1 cellular context compared by ENCODE assay signal in genomic region chr16:56632160-56632847, GRCh38.
A peak's percentile ranks its signal among the peaks of the same experiment; 100 is the strongest.
TF ChIP-seq lines count a peak whose summit lies in the region.

TSS of gene MT1M (plus strand) at chr16:56632659. CDS start at chr16:56632732, 73 bp downstream.

TF ChIP-seq in HepG2, 621 proteins besides CTCF, POLR2A, EP300 and RAD21 (continued from another document and continues in another):
- TF ChIP-seq GATAD1 (CRISPR knock-in tag; IDR thresholded peaks at IDR 0.05) = 0 out of 2 replicates have a peak, but pooled peaks have one; percentile 12
- TF ChIP-seq NKX3-1 (CRISPR knock-in tag; IDR thresholded peaks at IDR 0.05) = no peak
- no peak for TF ChIP-seq TRAFD1 (CRISPR knock-in tag; IDR thresholded peaks at IDR 0.05; ENCODE audit: borderline replicate concordance)
- no peak for TF ChIP-seq PRPF4 (IDR thresholded peaks at IDR 0.05; ENCODE audit: low read depth, low read length, poor library complexity, severe bottlenecking)
- TF ChIP-seq, protein P1, sequence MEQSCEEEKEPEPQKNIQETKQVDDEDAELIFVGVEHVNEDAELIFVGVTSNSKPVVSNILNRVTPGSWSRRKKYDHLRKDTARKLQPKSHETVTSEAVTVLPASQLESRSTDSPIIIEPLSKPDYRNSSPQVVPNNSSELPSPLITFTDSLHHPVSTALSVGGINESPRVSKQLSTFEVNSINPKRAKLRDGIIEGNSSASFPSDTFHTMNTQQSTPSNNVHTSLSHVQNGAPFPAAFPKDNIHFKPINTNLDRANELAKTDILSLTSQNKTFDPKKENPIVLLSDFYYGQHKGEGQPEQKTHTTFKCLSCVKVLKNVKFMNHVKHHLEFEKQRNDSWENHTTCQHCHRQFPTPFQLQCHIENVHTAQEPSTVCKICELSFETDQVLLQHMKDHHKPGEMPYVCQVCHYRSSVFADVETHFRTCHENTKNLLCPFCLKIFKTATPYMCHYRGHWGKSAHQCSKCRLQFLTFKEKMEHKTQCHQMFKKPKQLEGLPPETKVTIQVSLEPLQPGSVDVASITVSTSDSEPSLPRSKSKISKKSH (CRISPR knock-in tag; IDR thresholded peaks at IDR 0.05; ENCODE audit: borderline replicate concordance) = 0 out of 2 replicates have a peak, but pooled peaks have one; percentile 50
- no peak for TF ChIP-seq KDM3A (CRISPR knock-in tag; IDR thresholded peaks at IDR 0.05; ENCODE audit: low read depth)
- TF ChIP-seq ZBTB20 (CRISPR knock-in tag; IDR thresholded peaks at IDR 0.05; ENCODE audit: borderline replicate concordance, low read depth) = 0 out of 2 replicates have a peak, but pooled peaks have one; percentile 24
- peak; percentile 82; the same call in 1 of the 2 replicates for TF ChIP-seq MZF1 (CRISPR knock-in tag; IDR thresholded peaks at IDR 0.05; ENCODE audit: borderline replicate concordance)
- peak; percentile 51 for TF ChIP-seq HNRNPLL (IDR thresholded peaks at IDR 0.05; ENCODE audit: low read depth, low read length, poor library complexity, severe bottlenecking)
- TF ChIP-seq, protein P2, sequence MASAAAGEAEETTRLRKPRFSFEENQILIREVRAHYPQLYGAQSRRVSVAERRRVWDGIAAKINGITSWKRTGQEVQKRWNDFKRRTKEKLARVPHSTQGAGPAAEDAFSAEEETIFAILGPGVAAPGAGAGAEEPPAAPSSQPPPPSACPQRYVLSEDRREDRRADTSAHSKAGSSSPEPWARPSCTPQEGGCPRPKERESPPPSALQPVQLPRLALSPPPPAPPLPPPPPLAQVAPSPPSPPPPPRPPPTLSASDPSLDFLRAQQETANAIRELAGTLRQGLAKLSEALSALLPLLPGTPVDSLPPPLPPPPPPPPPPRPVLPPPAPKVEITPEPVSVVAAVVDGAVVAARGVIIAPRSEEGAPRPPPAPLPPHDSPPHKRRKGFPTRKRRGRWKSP (CRISPR knock-in tag; IDR thresholded peaks at IDR 0.05) = no peak; the same call in 1 of the 2 replicates
- peak; percentile 28; the same call in 1 of the 2 replicates for TF ChIP-seq MYC (CRISPR knock-in tag; IDR thresholded peaks at IDR 0.05; ENCODE audit: borderline replicate concordance)
- TF ChIP-seq ONECUT2 (CRISPR knock-in tag; IDR thresholded peaks at IDR 0.05) = no peak
- TF ChIP-seq ZNF674 (CRISPR knock-in tag; IDR thresholded peaks at IDR 0.05; ENCODE audit: low read depth) = no peak
- TF ChIP-seq, protein P3, sequence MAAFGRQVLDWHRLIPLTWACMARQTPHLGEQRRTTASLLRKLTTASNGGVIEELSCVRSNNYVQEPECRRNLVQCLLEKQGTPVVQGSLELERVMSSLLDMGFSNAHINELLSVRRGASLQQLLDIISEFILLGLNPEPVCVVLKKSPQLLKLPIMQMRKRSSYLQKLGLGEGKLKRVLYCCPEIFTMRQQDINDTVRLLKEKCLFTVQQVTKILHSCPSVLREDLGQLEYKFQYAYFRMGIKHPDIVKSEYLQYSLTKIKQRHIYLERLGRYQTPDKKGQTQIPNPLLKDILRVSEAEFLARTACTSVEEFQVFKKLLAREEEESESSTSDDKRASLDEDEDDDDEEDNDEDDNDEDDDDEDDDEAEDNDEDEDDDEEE (CRISPR knock-in tag; IDR thresholded peaks at IDR 0.05) = no peak
- TF ChIP-seq EEA1 (CRISPR knock-in tag; IDR thresholded peaks at IDR 0.05; ENCODE audit: borderline replicate concordance) = peak; percentile 33; the same call in 1 of the 2 replicates
- no peak for TF ChIP-seq NR2F2 (IDR thresholded peaks at IDR 0.05; ENCODE audit: borderline replicate concordance, low read depth)
- 0 out of 2 replicates have a peak, but pooled peaks have one; percentile 10 for TF ChIP-seq ZNF572 (CRISPR knock-in tag; IDR thresholded peaks at IDR 0.05)
- TF ChIP-seq IRF2 (CRISPR knock-in tag; IDR thresholded peaks at IDR 0.05) = no peak
- TF ChIP-seq MBNL3 (CRISPR knock-in tag; conservative IDR thresholded peaks at IDR 0.05) = no peak
- TF ChIP-seq PHF8 (CRISPR knock-in tag; IDR thresholded peaks at IDR 0.05) = peak; percentile 26; the same call in 1 of the 2 replicates
- no peak for TF ChIP-seq ATM (IDR thresholded peaks at IDR 0.05; ENCODE audit: borderline replicate concordance)
- peak; percentile 38; the same call in 1 of the 2 replicates for TF ChIP-seq BORCS8-MEF2B (CRISPR knock-in tag; IDR thresholded peaks at IDR 0.05)
- no peak for TF ChIP-seq ZNF101 (CRISPR knock-in tag; IDR thresholded peaks at IDR 0.05; ENCODE audit: borderline replicate concordance, low read depth)
- no peak for TF ChIP-seq ZSCAN30 (CRISPR knock-in tag; IDR thresholded peaks at IDR 0.05)
- peak; percentile 14; the same call in 1 of the 2 replicates for TF ChIP-seq PITX1 (CRISPR knock-in tag; IDR thresholded peaks at IDR 0.05)
- TF ChIP-seq SRF (IDR thresholded peaks at IDR 0.05; ENCODE audit: low read depth, low read length) = no peak
- no peak for TF ChIP-seq ZNF883 (CRISPR knock-in tag; IDR thresholded peaks at IDR 0.05; ENCODE audit: not compliant biosample characterization)
- TF ChIP-seq, protein P4, sequence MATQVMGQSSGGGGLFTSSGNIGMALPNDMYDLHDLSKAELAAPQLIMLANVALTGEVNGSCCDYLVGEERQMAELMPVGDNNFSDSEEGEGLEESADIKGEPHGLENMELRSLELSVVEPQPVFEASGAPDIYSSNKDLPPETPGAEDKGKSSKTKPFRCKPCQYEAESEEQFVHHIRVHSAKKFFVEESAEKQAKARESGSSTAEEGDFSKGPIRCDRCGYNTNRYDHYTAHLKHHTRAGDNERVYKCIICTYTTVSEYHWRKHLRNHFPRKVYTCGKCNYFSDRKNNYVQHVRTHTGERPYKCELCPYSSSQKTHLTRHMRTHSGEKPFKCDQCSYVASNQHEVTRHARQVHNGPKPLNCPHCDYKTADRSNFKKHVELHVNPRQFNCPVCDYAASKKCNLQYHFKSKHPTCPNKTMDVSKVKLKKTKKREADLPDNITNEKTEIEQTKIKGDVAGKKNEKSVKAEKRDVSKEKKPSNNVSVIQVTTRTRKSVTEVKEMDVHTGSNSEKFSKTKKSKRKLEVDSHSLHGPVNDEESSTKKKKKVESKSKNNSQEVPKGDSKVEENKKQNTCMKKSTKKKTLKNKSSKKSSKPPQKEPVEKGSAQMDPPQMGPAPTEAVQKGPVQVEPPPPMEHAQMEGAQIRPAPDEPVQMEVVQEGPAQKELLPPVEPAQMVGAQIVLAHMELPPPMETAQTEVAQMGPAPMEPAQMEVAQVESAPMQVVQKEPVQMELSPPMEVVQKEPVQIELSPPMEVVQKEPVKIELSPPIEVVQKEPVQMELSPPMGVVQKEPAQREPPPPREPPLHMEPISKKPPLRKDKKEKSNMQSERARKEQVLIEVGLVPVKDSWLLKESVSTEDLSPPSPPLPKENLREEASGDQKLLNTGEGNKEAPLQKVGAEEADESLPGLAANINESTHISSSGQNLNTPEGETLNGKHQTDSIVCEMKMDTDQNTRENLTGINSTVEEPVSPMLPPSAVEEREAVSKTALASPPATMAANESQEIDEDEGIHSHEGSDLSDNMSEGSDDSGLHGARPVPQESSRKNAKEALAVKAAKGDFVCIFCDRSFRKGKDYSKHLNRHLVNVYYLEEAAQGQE (IDR thresholded peaks at IDR 0.05; ENCODE audit: borderline replicate concordance in 1 of 2, low read depth in 1 of 2, low read length in 2 of 2) = no peak
- TF ChIP-seq, protein P5, sequence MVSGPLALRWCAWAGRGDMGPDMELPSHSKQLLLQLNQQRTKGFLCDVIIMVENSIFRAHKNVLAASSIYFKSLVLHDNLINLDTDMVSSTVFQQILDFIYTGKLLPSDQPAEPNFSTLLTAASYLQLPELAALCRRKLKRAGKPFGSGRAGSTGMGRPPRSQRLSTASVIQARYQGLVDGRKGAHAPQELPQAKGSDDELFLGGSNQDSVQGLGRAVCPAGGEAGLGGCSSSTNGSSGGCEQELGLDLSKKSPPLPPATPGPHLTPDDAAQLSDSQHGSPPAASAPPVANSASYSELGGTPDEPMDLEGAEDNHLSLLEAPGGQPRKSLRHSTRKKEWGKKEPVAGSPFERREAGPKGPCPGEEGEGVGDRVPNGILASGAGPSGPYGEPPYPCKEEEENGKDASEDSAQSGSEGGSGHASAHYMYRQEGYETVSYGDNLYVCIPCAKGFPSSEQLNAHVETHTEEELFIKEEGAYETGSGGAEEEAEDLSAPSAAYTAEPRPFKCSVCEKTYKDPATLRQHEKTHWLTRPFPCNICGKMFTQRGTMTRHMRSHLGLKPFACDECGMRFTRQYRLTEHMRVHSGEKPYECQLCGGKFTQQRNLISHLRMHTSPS (CRISPR knock-in tag; IDR thresholded peaks at IDR 0.05; ENCODE audit: low read depth) = 0 out of 2 replicates have a peak, but pooled peaks have one; percentile 22
- TF ChIP-seq HNRNPH1 (optimal IDR thresholded peaks at IDR 0.05; ENCODE audit: low read depth, low read length) = no peak
- TF ChIP-seq, protein P6, sequence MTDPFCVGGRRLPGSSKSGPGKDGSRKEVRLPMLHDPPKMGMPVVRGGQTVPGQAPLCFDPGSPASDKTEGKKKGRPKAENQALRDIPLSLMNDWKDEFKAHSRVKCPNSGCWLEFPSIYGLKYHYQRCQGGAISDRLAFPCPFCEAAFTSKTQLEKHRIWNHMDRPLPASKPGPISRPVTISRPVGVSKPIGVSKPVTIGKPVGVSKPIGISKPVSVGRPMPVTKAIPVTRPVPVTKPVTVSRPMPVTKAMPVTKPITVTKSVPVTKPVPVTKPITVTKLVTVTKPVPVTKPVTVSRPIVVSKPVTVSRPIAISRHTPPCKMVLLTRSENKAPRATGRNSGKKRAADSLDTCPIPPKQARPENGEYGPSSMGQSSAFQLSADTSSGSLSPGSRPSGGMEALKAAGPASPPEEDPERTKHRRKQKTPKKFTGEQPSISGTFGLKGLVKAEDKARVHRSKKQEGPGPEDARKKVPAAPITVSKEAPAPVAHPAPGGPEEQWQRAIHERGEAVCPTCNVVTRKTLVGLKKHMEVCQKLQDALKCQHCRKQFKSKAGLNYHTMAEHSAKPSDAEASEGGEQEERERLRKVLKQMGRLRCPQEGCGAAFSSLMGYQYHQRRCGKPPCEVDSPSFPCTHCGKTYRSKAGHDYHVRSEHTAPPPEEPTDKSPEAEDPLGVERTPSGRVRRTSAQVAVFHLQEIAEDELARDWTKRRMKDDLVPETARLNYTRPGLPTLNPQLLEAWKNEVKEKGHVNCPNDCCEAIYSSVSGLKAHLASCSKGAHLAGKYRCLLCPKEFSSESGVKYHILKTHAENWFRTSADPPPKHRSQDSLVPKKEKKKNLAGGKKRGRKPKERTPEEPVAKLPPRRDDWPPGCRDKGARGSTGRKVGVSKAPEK (CRISPR knock-in tag; IDR thresholded peaks at IDR 0.05; ENCODE audit: borderline replicate concordance) = peak; percentile 86; the same call in 1 of the 2 replicates
- TF ChIP-seq HIVEP1 (CRISPR knock-in tag; IDR thresholded peaks at IDR 0.05) = no peak
- no peak for TF ChIP-seq ZSCAN29 (CRISPR knock-in tag; conservative IDR thresholded peaks at IDR 0.05)
- TF ChIP-seq GATA4 (IDR thresholded peaks at IDR 0.05; ENCODE audit: borderline replicate concordance, low read depth) = no peak
- TF ChIP-seq, protein P7, sequence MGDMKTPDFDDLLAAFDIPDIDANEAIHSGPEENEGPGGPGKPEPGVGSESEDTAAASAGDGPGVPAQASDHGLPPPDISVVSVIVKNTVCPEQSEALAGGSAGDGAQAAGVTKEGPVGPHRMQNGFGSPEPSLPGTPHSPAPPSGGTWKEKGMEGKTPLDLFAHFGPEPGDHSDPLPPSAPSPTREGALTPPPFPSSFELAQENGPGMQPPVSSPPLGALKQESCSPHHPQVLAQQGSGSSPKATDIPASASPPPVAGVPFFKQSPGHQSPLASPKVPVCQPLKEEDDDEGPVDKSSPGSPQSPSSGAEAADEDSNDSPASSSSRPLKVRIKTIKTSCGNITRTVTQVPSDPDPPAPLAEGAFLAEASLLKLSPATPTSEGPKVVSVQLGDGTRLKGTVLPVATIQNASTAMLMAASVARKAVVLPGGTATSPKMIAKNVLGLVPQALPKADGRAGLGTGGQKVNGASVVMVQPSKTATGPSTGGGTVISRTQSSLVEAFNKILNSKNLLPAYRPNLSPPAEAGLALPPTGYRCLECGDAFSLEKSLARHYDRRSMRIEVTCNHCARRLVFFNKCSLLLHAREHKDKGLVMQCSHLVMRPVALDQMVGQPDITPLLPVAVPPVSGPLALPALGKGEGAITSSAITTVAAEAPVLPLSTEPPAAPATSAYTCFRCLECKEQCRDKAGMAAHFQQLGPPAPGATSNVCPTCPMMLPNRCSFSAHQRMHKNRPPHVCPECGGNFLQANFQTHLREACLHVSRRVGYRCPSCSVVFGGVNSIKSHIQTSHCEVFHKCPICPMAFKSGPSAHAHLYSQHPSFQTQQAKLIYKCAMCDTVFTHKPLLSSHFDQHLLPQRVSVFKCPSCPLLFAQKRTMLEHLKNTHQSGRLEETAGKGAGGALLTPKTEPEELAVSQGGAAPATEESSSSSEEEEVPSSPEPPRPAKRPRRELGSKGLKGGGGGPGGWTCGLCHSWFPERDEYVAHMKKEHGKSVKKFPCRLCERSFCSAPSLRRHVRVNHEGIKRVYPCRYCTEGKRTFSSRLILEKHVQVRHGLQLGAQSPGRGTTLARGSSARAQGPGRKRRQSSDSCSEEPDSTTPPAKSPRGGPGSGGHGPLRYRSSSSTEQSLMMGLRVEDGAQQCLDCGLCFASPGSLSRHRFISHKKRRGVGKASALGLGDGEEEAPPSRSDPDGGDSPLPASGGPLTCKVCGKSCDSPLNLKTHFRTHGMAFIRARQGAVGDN (CRISPR knock-in tag; IDR thresholded peaks at IDR 0.05) = peak; percentile 68
- no peak for TF ChIP-seq NCOA1 (CRISPR knock-in tag; IDR thresholded peaks at IDR 0.05)
- TF ChIP-seq, protein P8, sequence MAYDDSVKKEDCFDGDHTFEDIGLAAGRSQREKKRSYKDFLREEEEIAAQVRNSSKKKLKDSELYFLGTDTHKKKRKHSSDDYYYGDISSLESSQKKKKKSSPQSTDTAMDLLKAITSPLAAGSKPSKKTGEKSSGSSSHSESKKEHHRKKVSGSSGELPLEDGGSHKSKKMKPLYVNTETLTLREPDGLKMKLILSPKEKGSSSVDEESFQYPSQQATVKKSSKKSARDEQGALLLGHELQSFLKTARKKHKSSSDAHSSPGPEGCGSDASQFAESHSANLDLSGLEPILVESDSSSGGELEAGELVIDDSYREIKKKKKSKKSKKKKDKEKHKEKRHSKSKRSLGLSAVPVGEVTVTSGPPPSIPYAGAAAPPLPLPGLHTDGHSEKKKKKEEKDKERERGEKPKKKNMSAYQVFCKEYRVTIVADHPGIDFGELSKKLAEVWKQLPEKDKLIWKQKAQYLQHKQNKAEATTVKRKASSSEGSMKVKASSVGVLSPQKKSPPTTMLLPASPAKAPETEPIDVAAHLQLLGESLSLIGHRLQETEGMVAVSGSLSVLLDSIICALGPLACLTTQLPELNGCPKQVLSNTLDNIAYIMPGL (CRISPR knock-in tag; IDR thresholded peaks at IDR 0.05; ENCODE audit: borderline replicate concordance in 1 of 2, low read depth in 1 of 2) = no peak
- no peak for TF ChIP-seq ZNF414 (CRISPR knock-in tag; IDR thresholded peaks at IDR 0.05)
- no peak for TF ChIP-seq TOPORS (CRISPR knock-in tag; IDR thresholded peaks at IDR 0.05)
